Comparison of ENCODE assay signal across 8 cellular contexts in genomic region chr1:74731399-74732052, GRCh38. TPM values are rescaled to one million over a fixed set of nuclear protein-coding genes. Genes with fewer than 3 reads are reported as not detected.
DNase-seq lines count a peak whose midpoint lies in the region; ATAC-seq and TF ChIP-seq lines count a peak whose summit lies in the region.

No MANE protein-coding gene starts in this region.

- H3K4me1 ChIP-seq in BLaER1 treated with 17β-estradiol and CSF1 and Interleukin-3, amounts not matched to agents 10 nM and 100 nM: peaks cover 20 to 37% (median 27%) of the 10 kb centered on the region in 10 experiments
- H3K4me1 ChIP-seq in Loucy (ENCODE audit: insufficient read depth, low read length, poor library complexity, severe bottlenecking): peaks cover 47% of the 10 kb centered on the region
- peaks cover 12% of the 10 kb centered on the region for H3K4me1 ChIP-seq in fibroblast of lung (ENCODE audit: control insufficient read depth, extremely low read depth, insufficient read depth, low read length)

- DNase-seq in fibroblast of lung (ENCODE audit: low read depth in 2 of 2) (peak; percentile 14 to 32), DMS 273 treated with DMSO at 0.1 percent for 48 hours (lab: John Stamatoyannopoulos, UW) (no peak), GF-D8 (lab: John Stamatoyannopoulos, UW) (no peak), lower leg skin (ENCODE audit: low spot score in 2 of 2) (no peak)

- H3K27me3 ChIP-seq in BLaER1 treated with 17β-estradiol and CSF1 and Interleukin-3, amounts not matched to agents 10 nM and 100 nM: no peaks in the 10 kb centered on the region
- H3K27me3 ChIP-seq in Loucy (ENCODE audit: insufficient read depth, low read length, poor library complexity, severe bottlenecking): no peaks in the 10 kb centered on the region
- no peaks in the 10 kb centered on the region for H3K27me3 ChIP-seq in fibroblast of lung (ENCODE audit: control insufficient read depth, insufficient read depth, low read length)

- peaks cover 4% of the 10 kb centered on the region for H3K9me3 Mint-ChIP-seq in stimulated activated memory B cell treated with anti-CD40 and anti-IgM and Interleukin-4, amounts not matched to agents 10 μg/mL and 1 μg/mL and 100 μg/mL, for 72 hours

- peak overlapping the region in 2 of 11 experiments; percentile 89 to 93; a peak in 2 of 22 replicates for H3K9ac ChIP-seq in BLaER1 treated with 17β-estradiol and CSF1 and Interleukin-3, amounts not matched to agents 10 nM and 100 nM
- peak overlapping the region; percentile 94 for H3K9ac ChIP-seq in Loucy (ENCODE audit: low read depth, low read length, poor library complexity, severe bottlenecking)
- H3K9ac ChIP-seq in fibroblast of lung (ENCODE audit: insufficient read depth, low read length): no peak overlapping the region

- WGBS in lower leg skin, 2 donors: 64 to 81% methylated on average over 11 of the region's 11 CpGs

- H3K27ac ChIP-seq in BLaER1 treated with 17β-estradiol and CSF1 and Interleukin-3, amounts not matched to agents 10 nM and 100 nM: no peak overlapping the region
- no peak overlapping the region for H3K27ac ChIP-seq in fibroblast of lung (ENCODE audit: insufficient read depth, low read length)

- H3K4me3 Mint-ChIP-seq in stimulated activated memory B cell treated with anti-CD40 and anti-IgM and Interleukin-4, amounts not matched to agents 10 μg/mL and 1 μg/mL and 100 μg/mL, for 72 hours: peak overlapping the region; percentile 36

- 0 out of 2 replicates have a peak, but pooled peaks cover 3% of the 10 kb centered on the region for H3F3A ChIP-seq in Loucy (ENCODE audit: low read depth)

- H2AFZ ChIP-seq in Loucy (ENCODE audit: low read length) (no peak overlapping the region), fibroblast of lung (ENCODE audit: low read length) (no peak overlapping the region)

- H3K4me1 Mint-ChIP-seq in stimulated activated memory B cell treated with anti-CD40 and anti-IgM and Interleukin-4, amounts not matched to agents 10 μg/mL and 1 μg/mL and 100 μg/mL, for 72 hours: peaks cover 46% of the 10 kb centered on the region

- H3K4me3 ChIP-seq in BLaER1 treated with 17β-estradiol and CSF1 and Interleukin-3, amounts not matched to agents 10 nM and 100 nM: peak overlapping the region in 6 of 10 experiments; percentile 69 to 89 (median 85); a peak in 10 of 20 replicates
- H3K4me3 ChIP-seq in Loucy (ENCODE audit: low read length, poor library complexity, severe bottlenecking) (peak overlapping the region; percentile 84), fibroblast of lung (replicated peaks in 1 of 4; ENCODE audit: control extremely low read depth in 1 of 4, insufficient read depth in 1 of 4, low read depth in 3 of 4, low read length in 4 of 4) (peak overlapping the region in 3 of 4 experiments; percentile 5 to 87 (median 13)), lower leg skin (ENCODE audit: low read depth, poor library complexity, severe bottlenecking) (no peak overlapping the region)

- H3K27ac Mint-ChIP-seq in stimulated activated memory B cell treated with anti-CD40 and anti-IgM and Interleukin-4, amounts not matched to agents 10 μg/mL and 1 μg/mL and 100 μg/mL, for 72 hours: peak overlapping the region; percentile 42

- no peaks in the 10 kb centered on the region for H3K9me2 ChIP-seq in Loucy (replicated peaks; ENCODE audit: low read depth, low read length)

- peak; percentile 25 for ATAC-seq in GM19463 (IDR thresholded peaks at IDR 0.05; ENCODE audit: unreplicated experiment)
- ATAC-seq in stimulated activated memory B cell treated with anti-CD40 and anti-IgM and Interleukin-4, amounts not matched to agents 10 μg/mL and 1 μg/mL and 100 μg/mL, for 72 hours: no peak

- H3K9me3 ChIP-seq in BLaER1 treated with 17β-estradiol and CSF1 and Interleukin-3, amounts not matched to agents 10 nM and 100 nM (replicated peaks in 1 of 11): peaks cover 7 to 23% (median 12%) of the 10 kb centered on the region in 11 experiments
- peaks cover under 1% of the 10 kb centered on the region; the same call in 1 of the 2 replicates for H3K9me3 ChIP-seq in Loucy (ENCODE audit: insufficient read depth, low read depth, low read length)
- no peaks in the 10 kb centered on the region for H3K9me3 ChIP-seq in fibroblast of lung (ENCODE audit: control insufficient read depth, insufficient read depth, low read depth, low read length)

- no peak for TF ChIP-seq CTCF in Loucy (conservative IDR thresholded peaks at IDR 0.05; ENCODE audit: low read length)
- no peak for TF ChIP-seq CTCF in fibroblast of lung (conservative IDR thresholded peaks at IDR 0.05 in 1 of 2, IDR thresholded peaks at IDR 0.05 in 1 of 2; ENCODE audit: low read depth in 1 of 2, low read length in 2 of 2)
- TF ChIP-seq CTCF in lower leg skin (IDR thresholded peaks at IDR 0.05): no peak

- peaks cover 0 to 22% (median 0%) of the 10 kb centered on the region in 11 experiments; a peak in 5 of 22 replicates for H4K20me1 ChIP-seq in BLaER1 treated with 17β-estradiol and CSF1 and Interleukin-3, amounts not matched to agents 10 nM and 100 nM
- H4K20me1 ChIP-seq in Loucy (ENCODE audit: insufficient read depth, low read length, poor library complexity, severe bottlenecking): peaks cover 12% of the 10 kb centered on the region
- H4K20me1 ChIP-seq in fibroblast of lung (ENCODE audit: control insufficient read depth, extremely low read depth, insufficient read depth, low read length): no peaks in the 10 kb centered on the region

- H3K4me2 ChIP-seq in BLaER1 treated with 17β-estradiol and CSF1 and Interleukin-3, amounts not matched to agents 10 nM and 100 nM: peak overlapping the region; percentile 79 to 94 (median 83)
- H3K4me2 ChIP-seq in Loucy (ENCODE audit: low read depth, low read length, poor library complexity, severe bottlenecking): peak overlapping the region; percentile 90
- peak overlapping the region; percentile 62 for H3K4me2 ChIP-seq in fibroblast of lung (ENCODE audit: extremely low read depth, insufficient read depth, low read length)

- H3K79me2 ChIP-seq in Loucy (ENCODE audit: insufficient read depth, low read length) (peaks cover 34% of the 10 kb centered on the region), fibroblast of lung (ENCODE audit: control insufficient read depth, insufficient read depth, low read length) (peaks cover 26% of the 10 kb centered on the region)

- no peaks in the 10 kb centered on the region for H3K27me3 Mint-ChIP-seq in stimulated activated memory B cell treated with anti-CD40 and anti-IgM and Interleukin-4, amounts not matched to agents 10 μg/mL and 1 μg/mL and 100 μg/mL, for 72 hours

- TF ChIP-seq POLR2A in lower leg skin (IDR thresholded peaks at IDR 0.05): no peak

- intact Hi-C loops in lower leg skin (cut with DNase I; ENCODE audit: low total_unique reads): no loop called here

- H3K36me3 Mint-ChIP-seq in stimulated activated memory B cell treated with anti-CD40 and anti-IgM and Interleukin-4, amounts not matched to agents 10 μg/mL and 1 μg/mL and 100 μg/mL, for 72 hours: peaks cover 29% of the 10 kb centered on the region

- H3K36me3 ChIP-seq in BLaER1 treated with 17β-estradiol and CSF1 and Interleukin-3, amounts not matched to agents 10 nM and 100 nM: peaks cover 3 to 30% (median 27%) of the 10 kb centered on the region in 11 experiments; a peak in 21 of 22 replicates
- H3K36me3 ChIP-seq in Loucy (ENCODE audit: insufficient read depth, low read length) (no peaks in the 10 kb centered on the region), fibroblast of lung (ENCODE audit: control insufficient read depth, insufficient read depth, low read length) (no peaks in the 10 kb centered on the region)

RNA-seq across cellular contexts. Expression of gene CRYZ, which starts 1.3 kb away (rescaled TPM):
- total RNA-seq in fibroblast of lung (36.0 and 50.2 TPM in 2 replicates), lower leg skin (10 to 100 TPM; 12.1 to 25.7 (median 21.3) TPM)
- polyA plus RNA-seq in fibroblast of lung: 79.3 and 85.9 TPM in 2 replicates
- 33.1 and 38.6 TPM in 2 replicates for polyA plus RNA-seq in fibroblast of lung (2012)
- polyA minus RNA-seq in fibroblast of lung (ENCODE audit: low replicate concordance): 9.3 and 10.7 TPM in 2 replicates

RNA-seq across cellular contexts. Expression of gene TYW3, which starts 1.4 kb away (rescaled TPM):
- 15.9 and 16.8 TPM in 2 replicates for total RNA-seq in fibroblast of lung
- 22.6 and 23.7 TPM in 2 replicates for polyA plus RNA-seq in fibroblast of lung
- polyA plus RNA-seq in fibroblast of lung (2012): 17.3 and 18.0 TPM in 2 replicates
- polyA minus RNA-seq in fibroblast of lung (ENCODE audit: low replicate concordance): 2.4 and 13.2 TPM in 2 replicates
- 10 to 100 TPM in 2 of 4 donors, 1 to 10 TPM in 2; 6.5 to 10.8 (median 8.7) TPM for total RNA-seq in lower leg skin

RNA-seq across cellular contexts. Expression of gene ERICH3, which starts 57.9 kb away (rescaled TPM):
- under 0.01 and 0.17 TPM in 2 replicates for total RNA-seq in fibroblast of lung
- not detected in 2 replicates for polyA plus RNA-seq in fibroblast of lung
- not detected in 2 replicates for polyA plus RNA-seq in fibroblast of lung (2012)
- polyA minus RNA-seq in fibroblast of lung (ENCODE audit: low replicate concordance): not detected in 2 replicates
- total RNA-seq in lower leg skin: not detected

Comparison
In these comparisons a context has a peak if more than half of its experiments do, and no peak if none do; other contexts are left out.
1. DNase-seq: peak in fibroblast of lung (2 of 2); none in DMS 273 treated with DMSO at 0.1 percent for 48 hours (single experiment), GF-D8 (single experiment) and lower leg skin (0 of 2).
2. Peak in every context shown above with its lines, with median percentiles within 50 percentile points of each other: H3K4me2 ChIP-seq.